Comparison of ENCODE assay signal across 8 cellular contexts in the genomic region with DNA sequence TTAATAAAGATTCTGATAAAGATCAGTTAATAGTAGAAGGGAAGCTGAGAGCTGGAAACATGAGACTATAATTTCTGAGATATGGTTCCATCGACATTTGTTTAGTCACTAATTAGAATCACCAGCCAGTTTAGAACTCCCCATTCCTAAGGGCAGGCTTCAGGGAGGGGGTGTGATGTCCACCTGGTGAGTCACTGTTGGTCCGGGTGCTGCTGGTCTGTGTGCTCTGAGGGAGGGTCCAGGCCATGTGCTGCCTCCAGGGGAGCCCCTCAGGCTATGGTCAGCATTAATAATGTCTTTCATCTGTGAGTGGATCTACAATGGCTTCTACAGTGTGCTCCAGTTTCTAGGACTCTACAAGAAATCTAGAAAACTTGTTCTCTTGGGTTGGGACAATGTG.
"Had no signal": no experiment of that assay in that cellular context is flagged by ENCODE, and none has a peak within 500 bp of the region (broad histone marks: within the 10 kb centered on the region; RNA-seq: fewer than 3 reads in every experiment).

No MANE protein-coding gene starts in this region.

- ATAC-seq: GM12878 had no signal

- H3K4me3 ChIP-seq: GM12878 had no signal

- DNase-seq: GDM1, GF-D8 had no signal

- FAIRE-seq: G401.6, GM12878, GM12891, GM12892, GM18507, GM19239 had no signal
